In genomic region chr3:114179575-114179974, GRCh38 we compare ENCODE assay signal across 9 cellular contexts. TPM values are rescaled to one million over a fixed set of nuclear protein-coding genes. Genes with fewer than 3 reads are reported as not detected.
DNase-seq lines count a peak whose midpoint lies in the region; ATAC-seq, FAIRE-seq and TF ChIP-seq lines count a peak whose summit lies in the region.
"Had no signal": no experiment of that assay in that cellular context is flagged by ENCODE, and none has a peak within 500 bp of the region (broad histone marks: within the 10 kb centered on the region; RNA-seq: fewer than 3 reads in every experiment).

No MANE protein-coding gene starts in this region.

- intact Hi-C loops in endothelial cell of umbilical vein (cut with micrococcal nuclease) = no loop called here

- FAIRE-seq in endothelial cell of umbilical vein (lab: Jason Lieb, UNC) (no peak), HTR-8/SVneo (lab: Jason Lieb, UNC) (no peak)

- CTCF ChIA-PET in endothelial cell of umbilical vein (lab: Charles Lee) = interaction anchor here (0.7 to 2.7 kb wide), 9 partner anchors 15 to 443 kb away, joined by 3 to 23 read pairs (median 4); partner anchors contain the start of gene GRAMD1C

- no peak overlapping the region for H3K4me3 ChIP-seq in endothelial cell of umbilical vein (replicated peaks in 1 of 3; ENCODE audit: insufficient read depth in 1 of 3, low read depth in 1 of 3, low read length in 3 of 3)

- peaks cover 12 to 24% of the 10 kb centered on the region in 2 experiments for H3K27me3 ChIP-seq in endothelial cell of umbilical vein (ENCODE audit: control insufficient read depth in 2 of 2, insufficient read depth in 2 of 2, low read length in 2 of 2)

- peak; percentile 14 to 30 for TF ChIP-seq CTCF in endothelial cell of umbilical vein (IDR thresholded peaks at IDR 0.05; ENCODE audit: extremely low read depth in 1 of 2, insufficient read depth in 1 of 2, low read depth in 1 of 2, low read length in 2 of 2)

- H3K4me3 Mint-ChIP-seq in stimulated activated naive CD8-positive, alpha-beta T cell treated with anti-CD3 and anti-CD28 coated beads, Interleukin-15, amount 100 ng/mL, for 72 hours = no peak overlapping the region
- H3K4me3 Mint-ChIP-seq: stimulated activated naive CD8-positive, alpha-beta T cell treated with anti-CD3 and anti-CD28 coated beads, Interleukin-15, Interleukin-2, amounts not matched to agents 100 ng/mL and 50 ng/mL, for 24 hours had no signal

- peaks cover 12 to 17% of the 10 kb centered on the region in 2 donors for H3K9me3 Mint-ChIP-seq in stimulated activated naive CD8-positive, alpha-beta T cell treated with anti-CD3 and anti-CD28 coated beads, Interleukin-15, amount 100 ng/mL, for 72 hours
- H3K9me3 Mint-ChIP-seq: stimulated activated naive CD8-positive, alpha-beta T cell treated with anti-CD3 and anti-CD28 coated beads, Interleukin-15, Interleukin-2, amounts not matched to agents 100 ng/mL and 50 ng/mL, for 24 hours had no signal

- H3K27ac Mint-ChIP-seq in stimulated activated naive CD8-positive, alpha-beta T cell treated with anti-CD3 and anti-CD28 coated beads, Interleukin-15, amount 100 ng/mL, for 72 hours = no peak overlapping the region
- H3K27ac Mint-ChIP-seq: stimulated activated naive CD8-positive, alpha-beta T cell treated with anti-CD3 and anti-CD28 coated beads, Interleukin-15, Interleukin-2, amounts not matched to agents 100 ng/mL and 50 ng/mL, for 24 hours had no signal

- peaks cover 19% of the 10 kb centered on the region for H3K27me3 Mint-ChIP-seq in stimulated activated naive CD8-positive, alpha-beta T cell treated with anti-CD3 and anti-CD28 coated beads, Interleukin-15, amount 100 ng/mL, for 72 hours

- POLR2A ChIA-PET in endothelial cell of umbilical vein (lab: Charles Lee) = no interaction called here

- dilution Hi-C loops in endothelial cell of umbilical vein (cut with MboI; ENCODE audit: extremely low pct_ligation_motif_present, low sequenced_read_pairs) = no loop called here

- H4K20me1 ChIP-seq in endothelial cell of umbilical vein (replicated peaks; ENCODE audit: control insufficient read depth, extremely low read depth, insufficient read depth, low read length) = no peaks in the 10 kb centered on the region

- BruUV-seq in endothelial cell of umbilical vein (replicated peaks; lab: Mats Ljungman, UMichigan) = no TSS peak

- H3K27ac ChIP-seq in endothelial cell of umbilical vein (ENCODE audit: insufficient read depth, low read depth, low read length) = no peak overlapping the region

- DNase-seq in AG20443 (ENCODE audit: low spot score) (peak; percentile 30), NCI-H774 (lab: John Stamatoyannopoulos, UW) (peak; percentile 31), endothelial cell of umbilical vein (ENCODE audit: low read depth, low spot score) (peak; percentile 19), HK-2 (ENCODE audit: unreplicated experiment) (no peak), HTR-8/SVneo (ENCODE audit: insufficient read length, low spot score) (no peak)
- peak in 1 of 2 donors; percentile 12 for DNase-seq in stimulated activated naive CD8-positive, alpha-beta T cell treated with anti-CD3 and anti-CD28 coated beads, Interleukin-15, amount 100 ng/mL, for 72 hours

- H3K4me2 ChIP-seq in endothelial cell of umbilical vein (ENCODE audit: insufficient read depth, low read length) = no peak overlapping the region

- H3K9me1 ChIP-seq in endothelial cell of umbilical vein (replicated peaks; ENCODE audit: control insufficient read depth, extremely low read depth, insufficient read depth, low read length) = no peaks in the 10 kb centered on the region

- no peaks in the 10 kb centered on the region for H3K4me1 ChIP-seq in endothelial cell of umbilical vein (ENCODE audit: control insufficient read depth, extremely low read depth, insufficient read depth, low read length)

- peak; percentile 50 for ATAC-seq in GM18867 (IDR thresholded peaks at IDR 0.05; ENCODE audit: unreplicated experiment)
- peak; percentile 62 for ATAC-seq in stimulated activated naive CD8-positive, alpha-beta T cell treated with anti-CD3 and anti-CD28 coated beads, Interleukin-15, amount 100 ng/mL, for 72 hours
- ATAC-seq in HG02870 (IDR thresholded peaks at IDR 0.05; ENCODE audit: unreplicated experiment) = no peak

- no peak overlapping the region for H3K9ac ChIP-seq in endothelial cell of umbilical vein (replicated peaks; ENCODE audit: extremely low read depth, insufficient read depth, low read length)

- no peaks in the 10 kb centered on the region for H3K36me3 ChIP-seq in endothelial cell of umbilical vein (ENCODE audit: control insufficient read depth in 2 of 2, extremely low read depth in 1 of 2, insufficient read depth in 2 of 2, low read length in 2 of 2)

- H3K79me2 ChIP-seq in endothelial cell of umbilical vein (ENCODE audit: control insufficient read depth, insufficient read depth, low read length) = no peaks in the 10 kb centered on the region

- no peak for TF ChIP-seq POLR2A in endothelial cell of umbilical vein (IDR thresholded peaks at IDR 0.05; ENCODE audit: low read depth, low read length)

- H3K9me3 ChIP-seq in endothelial cell of umbilical vein (replicated peaks; ENCODE audit: control insufficient read depth, insufficient read depth, low read length) = no peaks in the 10 kb centered on the region

- H2AFZ ChIP-seq in endothelial cell of umbilical vein (ENCODE audit: low read depth, low read length) = no peak overlapping the region

- H3K4me1 Mint-ChIP-seq in stimulated activated naive CD8-positive, alpha-beta T cell treated with anti-CD3 and anti-CD28 coated beads, Interleukin-15, amount 100 ng/mL, for 72 hours = no peaks in the 10 kb centered on the region

TF ChIP-seq in endothelial cell of umbilical vein, 7 proteins besides CTCF, POLR2A, EP300 and RAD21:
- TF ChIP-seq EZH2 (IDR thresholded peaks at IDR 0.05; ENCODE audit: borderline replicate concordance, low read depth, low read length, severe bottlenecking) (no peak), MYC (IDR thresholded peaks at IDR 0.05; ENCODE audit: low read depth, low read length) (no peak), MAX (IDR thresholded peaks at IDR 0.05; ENCODE audit: insufficient read depth, insufficient read length) (no peak), GATA2 (IDR thresholded peaks at IDR 0.05; ENCODE audit: insufficient read depth, insufficient read length, low read depth, low read length) (no peak), POLR2AphosphoS5 (IDR thresholded peaks at IDR 0.05; ENCODE audit: insufficient read depth, low read depth, low read length) (no peak), FOS (IDR thresholded peaks at IDR 0.05; ENCODE audit: borderline replicate concordance, insufficient read depth, low read length) (no peak), JUN (IDR thresholded peaks at IDR 0.05; ENCODE audit: borderline replicate concordance, insufficient read depth, insufficient read length, low read depth) (no peak)

RNA-seq across cellular contexts. Expression of gene DRD3, which starts 0.7 kb away (rescaled TPM):
- total RNA-seq in endothelial cell of umbilical vein = not detected in 2 replicates
- not detected in 2 replicates for polyA plus RNA-seq in endothelial cell of umbilical vein
- not detected in 2 replicates for polyA plus RNA-seq in endothelial cell of umbilical vein (2011; cell fraction: cytosol; rRNA removed)
- not detected in 2 replicates for polyA plus RNA-seq in endothelial cell of umbilical vein (2011; cell fraction: nucleus; rRNA removed)
- polyA plus RNA-seq in endothelial cell of umbilical vein (2012) = not detected in 2 replicates
- not detected in 2 replicates for polyA minus RNA-seq in endothelial cell of umbilical vein
- not detected for polyA minus RNA-seq in endothelial cell of umbilical vein (2011; cell fraction: cytosol; rRNA and poly(A)+ RNA removed)
- not detected in 2 replicates for polyA minus RNA-seq in endothelial cell of umbilical vein (2011; cell fraction: nucleus; rRNA and poly(A)+ RNA removed)

RNA-seq across cellular contexts. Expression of gene ZNF80, which starts 57.8 kb away (rescaled TPM):
- total RNA-seq in endothelial cell of umbilical vein = not detected in 2 replicates
- polyA plus RNA-seq in endothelial cell of umbilical vein = not detected in 2 replicates
- polyA plus RNA-seq in endothelial cell of umbilical vein (2011; cell fraction: cytosol; rRNA removed) = not detected in 2 replicates
- polyA plus RNA-seq in endothelial cell of umbilical vein (2011; cell fraction: nucleus; rRNA removed) = not detected in 2 replicates
- polyA plus RNA-seq in endothelial cell of umbilical vein (2012) = not detected in 2 replicates
- polyA minus RNA-seq in endothelial cell of umbilical vein = not detected in 2 replicates
- not detected for polyA minus RNA-seq in endothelial cell of umbilical vein (2011; cell fraction: cytosol; rRNA and poly(A)+ RNA removed)
- not detected in 2 replicates for polyA minus RNA-seq in endothelial cell of umbilical vein (2011; cell fraction: nucleus; rRNA and poly(A)+ RNA removed)

Comparison
In these comparisons a context has a peak if more than half of its experiments do, and no peak if none do; other contexts are left out.
1. DNase-seq: peak in AG20443 (single experiment), NCI-H774 (single experiment) and endothelial cell of umbilical vein (single experiment); none in HK-2 (single experiment) and HTR-8/SVneo (single experiment).